Comparison of ENCODE assay signal across 14 cellular contexts in genomic region chr9:101176384-101176783, GRCh38.
A peak's percentile ranks its signal among the peaks of the same experiment; 100 is the strongest.
DNase-seq lines count a peak whose midpoint lies in the region; ATAC-seq and TF ChIP-seq lines count a peak whose summit lies in the region.
"Had no signal": no experiment of that assay in that cellular context is flagged by ENCODE, and none has a peak within 500 bp of the region (broad histone marks: within the 10 kb centered on the region; RNA-seq: fewer than 3 reads in every experiment).

No MANE protein-coding gene starts in this region.

- H3K27me3 ChIP-seq in gastrocnemius medialis, result no peaks in the 10 kb centered on the region

- H3K27ac Mint-ChIP-seq in type B pancreatic cell, result no peak overlapping the region
- H3K27ac Mint-ChIP-seq: activated CD4-positive, alpha-beta T cell treated with anti-CD3 and anti-CD28 coated beads, Interleukin-2, amount 10 ng/mL, durations not matched to agents 24 days and 14 days; dendritic cell treated with granulocyte-macrophage colony-stimulating factor and Interleukin-4, amounts not matched to agents 40 ng/mL and 50 ng/mL, for 4 days had no signal

- no peak overlapping the region for H3K27ac ChIP-seq in gastrocnemius medialis

- in situ Hi-C loops in gastrocnemius medialis (cut with MboI; ENCODE audit: low sequenced_read_pairs in 4 of 4), result no loop called here

- no peak for TF ChIP-seq POLR2A in gastrocnemius medialis (IDR thresholded peaks at IDR 0.05)

- H3K9me3 Mint-ChIP-seq in type B pancreatic cell, result no peaks in the 10 kb centered on the region
- H3K9me3 Mint-ChIP-seq: activated CD4-positive, alpha-beta T cell treated with anti-CD3 and anti-CD28 coated beads, Interleukin-2, amount 10 ng/mL, durations not matched to agents 24 days and 14 days had no signal

- peak; percentile 56 for ATAC-seq in HG03439 (IDR thresholded peaks at IDR 0.05; ENCODE audit: unreplicated experiment)
- ATAC-seq in SK-N-SH treated with all-trans-retinoic acid at 6 μM for 48 hours, result peak; percentile 44; the same call in 2 of the 3 replicates
- no peak for ATAC-seq in GM18861 (IDR thresholded peaks at IDR 0.05; ENCODE audit: unreplicated experiment)
- ATAC-seq in gastrocnemius medialis, result no peak

- no peak overlapping the region for H3K4me3 ChIP-seq in gastrocnemius medialis

- H3K4me3 Mint-ChIP-seq in type B pancreatic cell, result no peak overlapping the region
- H3K4me3 Mint-ChIP-seq: activated CD4-positive, alpha-beta T cell treated with anti-CD3 and anti-CD28 coated beads, Interleukin-2, amount 10 ng/mL, durations not matched to agents 24 days and 14 days; dendritic cell treated with granulocyte-macrophage colony-stimulating factor and Interleukin-4, amounts not matched to agents 40 ng/mL and 50 ng/mL, for 4 days had no signal

- H3K4me1 Mint-ChIP-seq in type B pancreatic cell (ENCODE audit: unreplicated experiment), result no peaks in the 10 kb centered on the region
- H3K4me1 Mint-ChIP-seq: activated CD4-positive, alpha-beta T cell treated with anti-CD3 and anti-CD28 coated beads, Interleukin-2, amount 10 ng/mL, durations not matched to agents 24 days and 14 days had no signal

- peak; percentile 4 for DNase-seq in stimulated activated CD4-positive, alpha-beta T cell treated with anti-CD3 and anti-CD28 coated beads, Interleukin-15, amount 100 ng/mL, for 24 hours
- DNase-seq in stimulated activated CD4-positive, alpha-beta T cell treated with anti-CD3 and anti-CD28 coated beads, Interleukin-4, amount 100 ng/mL, for 4 hours, result no peak
- DNase-seq in type B pancreatic cell (ENCODE audit: extremely low spot score, unreplicated experiment) (no peak), gastrocnemius medialis (no peak), NCI-H1092 treated with DMSO at 0.1 percent for 48 hours (lab: John Stamatoyannopoulos, UW) (no peak)
- DNase-seq: activated CD4-positive, alpha-beta T cell treated with anti-CD3 and anti-CD28 coated beads, Interleukin-2, amount 10 ng/mL, durations not matched to agents 24 days and 14 days; anterior cingulate cortex; DMS153; NCI-H2227 treated with DMSO at 0.1 percent for 48 hours; posterior cingulate gyrus had no signal

- no peaks in the 10 kb centered on the region for H3K4me1 ChIP-seq in gastrocnemius medialis

- TF ChIP-seq CTCF in type B pancreatic cell (conservative IDR thresholded peaks at IDR 0.05) (peak; percentile 41), gastrocnemius medialis (IDR thresholded peaks at IDR 0.05 in 4 of 5, conservative IDR thresholded peaks at IDR 0.05 in 1 of 5) (no peak)

- intact Hi-C loops in gastrocnemius medialis (cut with DNase I; ENCODE audit: low total_unique reads), result no loop called here

- no peaks in the 10 kb centered on the region for H3K9me3 ChIP-seq in gastrocnemius medialis

- H3K36me3 Mint-ChIP-seq in type B pancreatic cell, result no peaks in the 10 kb centered on the region

- H3K27me3 Mint-ChIP-seq in type B pancreatic cell, result no peaks in the 10 kb centered on the region
- H3K27me3 Mint-ChIP-seq: activated CD4-positive, alpha-beta T cell treated with anti-CD3 and anti-CD28 coated beads, Interleukin-2, amount 10 ng/mL, durations not matched to agents 24 days and 14 days; dendritic cell treated with granulocyte-macrophage colony-stimulating factor and Interleukin-4, amounts not matched to agents 40 ng/mL and 50 ng/mL, for 4 days had no signal

- H3K36me3 ChIP-seq in gastrocnemius medialis, result no peaks in the 10 kb centered on the region

TF ChIP-seq in SK-N-SH treated with all-trans-retinoic acid at 6 μM for 48 hours, 23 proteins besides CTCF, POLR2A, EP300 and RAD21:
- TF ChIP-seq PATZ1 (CRISPR knock-in tag; IDR thresholded peaks at IDR 0.05; ENCODE audit: borderline replicate concordance), result no peak
- TF ChIP-seq ZFP30 (CRISPR knock-in tag; IDR thresholded peaks at IDR 0.05), result no peak
- TF ChIP-seq ZNF70 (CRISPR knock-in tag; IDR thresholded peaks at IDR 0.05), result no peak

Comparison
In these comparisons a context has a peak if more than half of its experiments do, and no peak if none do; other contexts are left out.
1. ATAC-seq: peak in HG03439 (single experiment) and SK-N-SH treated with all-trans-retinoic acid at 6 μM for 48 hours (single experiment); none in GM18861 (single experiment) and gastrocnemius medialis (0 of 2).